Comparison of ENCODE assay signal across 1 cellular context in genomic region chr1:168081373-168082007, GRCh38.
TF ChIP-seq lines count a peak whose summit lies in the region.

No MANE protein-coding gene starts in this region.

TF ChIP-seq in HepG2, 621 proteins besides CTCF, POLR2A, EP300 and RAD21 (continued from another document):
- TF ChIP-seq ZNF280D (CRISPR knock-in tag; IDR thresholded peaks at IDR 0.05) = no peak
- no peak for TF ChIP-seq HMGXB3 (CRISPR knock-in tag; IDR thresholded peaks at IDR 0.05; ENCODE audit: borderline replicate concordance)
- no peak for TF ChIP-seq ZNF549 (CRISPR knock-in tag; IDR thresholded peaks at IDR 0.05)
- no peak for TF ChIP-seq THAP11 (CRISPR knock-in tag; IDR thresholded peaks at IDR 0.05)
- no peak for TF ChIP-seq ATF2 (CRISPR knock-in tag; IDR thresholded peaks at IDR 0.05)
- TF ChIP-seq ZNF232 (CRISPR knock-in tag; IDR thresholded peaks at IDR 0.05; ENCODE audit: borderline replicate concordance) = no peak
- no peak for TF ChIP-seq MTF1 (CRISPR knock-in tag; IDR thresholded peaks at IDR 0.05)
- no peak for TF ChIP-seq HMGA1 (CRISPR knock-in tag; conservative IDR thresholded peaks at IDR 0.05)
- TF ChIP-seq AKAP8 (CRISPR knock-in tag; IDR thresholded peaks at IDR 0.05) = no peak
- TF ChIP-seq FOXC1 (CRISPR knock-in tag; IDR thresholded peaks at IDR 0.05; ENCODE audit: borderline replicate concordance) = no peak
- TF ChIP-seq ZNF317 (CRISPR knock-in tag; IDR thresholded peaks at IDR 0.05) = no peak
- TF ChIP-seq ELF3 (CRISPR knock-in tag; IDR thresholded peaks at IDR 0.05) = no peak
- no peak for TF ChIP-seq ZBTB49 (CRISPR knock-in tag; IDR thresholded peaks at IDR 0.05; ENCODE audit: borderline replicate concordance)
- no peak for TF ChIP-seq RBM39 (IDR thresholded peaks at IDR 0.05; ENCODE audit: low read depth, low read length, poor library complexity, severe bottlenecking)
- no peak for TF ChIP-seq NFYB (CRISPR knock-in tag; IDR thresholded peaks at IDR 0.05)
- TF ChIP-seq KMT2A (CRISPR knock-in tag; IDR thresholded peaks at IDR 0.05) = no peak
